ENCODE assay signal across 8 cellular contexts in the genomic region with DNA sequence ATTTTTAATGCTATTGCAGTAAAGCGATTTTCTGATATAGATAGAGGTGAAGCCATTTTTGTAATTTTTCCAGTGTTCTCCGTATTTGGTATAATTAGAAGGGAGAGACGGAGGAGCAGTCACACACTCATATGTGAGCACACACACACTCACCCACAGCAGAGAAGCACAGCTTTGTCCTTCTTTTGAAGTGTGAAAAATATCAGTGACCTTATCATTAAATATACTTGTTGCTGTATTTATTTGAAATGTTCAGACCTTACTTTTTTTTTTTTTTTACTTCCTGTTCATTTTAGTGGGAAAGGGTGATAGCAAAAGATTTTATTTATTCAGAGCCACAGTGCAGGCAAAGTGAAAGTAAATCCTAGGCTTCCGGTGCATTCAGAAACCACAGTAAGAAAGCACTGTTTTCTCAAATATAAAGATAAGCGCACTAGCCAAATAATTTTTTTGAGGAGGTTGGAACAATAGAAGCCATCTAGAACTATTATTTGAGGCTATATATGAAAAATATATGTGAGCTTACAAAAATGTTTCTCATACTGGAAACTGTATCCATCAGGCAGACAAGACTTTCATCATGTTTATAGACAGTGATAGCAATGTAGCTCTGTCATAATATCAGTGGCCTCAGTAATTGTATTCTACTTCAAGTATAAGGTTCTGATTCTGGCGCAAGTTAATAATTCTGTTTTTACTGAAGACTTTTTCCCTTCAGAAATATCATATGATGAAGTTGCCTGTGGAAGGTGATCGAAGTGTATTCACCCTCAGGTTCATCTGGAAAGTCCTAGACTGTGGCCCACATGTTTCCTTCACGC.
A peak's percentile ranks its signal among the peaks of the same experiment; 100 is the strongest.
DNase-seq lines count a peak whose midpoint lies in the region; ATAC-seq and TF ChIP-seq lines count a peak whose summit lies in the region.

No MANE protein-coding gene starts in this region.

- H3K27ac ChIP-seq in angular gyrus (ENCODE audit: low read depth, low read length), result peak overlapping the region; percentile 57

- DNase-seq in DMS79 treated with DMSO at 0.1 percent for 48 hours (lab: John Stamatoyannopoulos, UW) (peak; percentile 71), NCI-H1417 (lab: John Stamatoyannopoulos, UW) (peak; percentile 41 to 87 (median 72)), inferior parietal cortex (ENCODE audit: extremely low spot score) (peak; percentile 61), GM13976 (ENCODE audit: low spot score) (no peak)
- no peak for DNase-seq in stimulated activated naive CD8-positive, alpha-beta T cell treated with anti-CD3 and anti-CD28 coated beads, Interleukin-15, amount 100 ng/mL, for 72 hours
- DNase-seq in activated effector memory CD4-positive, alpha-beta T cell treated with anti-CD3 and anti-CD28 coated beads, Interleukin-2, amount 50 U/mL, for 16 hours, result no peak

- peaks cover 65% of the 10 kb centered on the region for H3K4me1 Mint-ChIP-seq in stimulated activated naive CD8-positive, alpha-beta T cell treated with anti-CD3 and anti-CD28 coated beads, Interleukin-15, amount 100 ng/mL, for 72 hours

- no peak for TF ChIP-seq CTCF in GM13976 (IDR thresholded peaks at IDR 0.05; ENCODE audit: borderline replicate concordance, control extremely low read depth, extremely low read depth, insufficient read depth, missing control alignments)

- peaks cover 0 to 8% of the 10 kb centered on the region in 2 donors for H3K9me3 Mint-ChIP-seq in stimulated activated naive CD8-positive, alpha-beta T cell treated with anti-CD3 and anti-CD28 coated beads, Interleukin-15, amount 100 ng/mL, for 72 hours

- ATAC-seq in GM21381 (IDR thresholded peaks at IDR 0.05; ENCODE audit: unreplicated experiment), result peak; percentile 59
- no peak for ATAC-seq in stimulated activated naive CD8-positive, alpha-beta T cell treated with anti-CD3 and anti-CD28 coated beads, Interleukin-15, amount 100 ng/mL, for 72 hours

- H3K27me3 Mint-ChIP-seq in stimulated activated naive CD8-positive, alpha-beta T cell treated with anti-CD3 and anti-CD28 coated beads, Interleukin-15, amount 100 ng/mL, for 72 hours, result no peaks in the 10 kb centered on the region

- peak overlapping the region; percentile 93 to 95 for H3K27ac Mint-ChIP-seq in stimulated activated naive CD8-positive, alpha-beta T cell treated with anti-CD3 and anti-CD28 coated beads, Interleukin-15, amount 100 ng/mL, for 72 hours

- H3K4me3 Mint-ChIP-seq in stimulated activated naive CD8-positive, alpha-beta T cell treated with anti-CD3 and anti-CD28 coated beads, Interleukin-15, amount 100 ng/mL, for 72 hours, result peak overlapping the region; percentile 81 to 82

- in situ Hi-C loops in GM13976 (cut with MboI; ENCODE audit: low sequenced_read_pairs, unreplicated experiment), result no loop called here

Comparison
In these comparisons a context has a peak if more than half of its experiments do, and no peak if none do; other contexts are left out.
1. DNase-seq: peak in DMS79 treated with DMSO at 0.1 percent for 48 hours (single experiment), NCI-H1417 (3 of 3) and inferior parietal cortex (single experiment); none in stimulated activated naive CD8-positive, alpha-beta T cell treated with anti-CD3 and anti-CD28 coated beads, Interleukin-15, amount 100 ng/mL, for 72 hours (0 of 2), GM13976 (single experiment) and activated effector memory CD4-positive, alpha-beta T cell treated with anti-CD3 and anti-CD28 coated beads, Interleukin-2, amount 50 U/mL, for 16 hours (single experiment).